8 cellular contexts compared by ENCODE assay signal in the genomic region with DNA sequence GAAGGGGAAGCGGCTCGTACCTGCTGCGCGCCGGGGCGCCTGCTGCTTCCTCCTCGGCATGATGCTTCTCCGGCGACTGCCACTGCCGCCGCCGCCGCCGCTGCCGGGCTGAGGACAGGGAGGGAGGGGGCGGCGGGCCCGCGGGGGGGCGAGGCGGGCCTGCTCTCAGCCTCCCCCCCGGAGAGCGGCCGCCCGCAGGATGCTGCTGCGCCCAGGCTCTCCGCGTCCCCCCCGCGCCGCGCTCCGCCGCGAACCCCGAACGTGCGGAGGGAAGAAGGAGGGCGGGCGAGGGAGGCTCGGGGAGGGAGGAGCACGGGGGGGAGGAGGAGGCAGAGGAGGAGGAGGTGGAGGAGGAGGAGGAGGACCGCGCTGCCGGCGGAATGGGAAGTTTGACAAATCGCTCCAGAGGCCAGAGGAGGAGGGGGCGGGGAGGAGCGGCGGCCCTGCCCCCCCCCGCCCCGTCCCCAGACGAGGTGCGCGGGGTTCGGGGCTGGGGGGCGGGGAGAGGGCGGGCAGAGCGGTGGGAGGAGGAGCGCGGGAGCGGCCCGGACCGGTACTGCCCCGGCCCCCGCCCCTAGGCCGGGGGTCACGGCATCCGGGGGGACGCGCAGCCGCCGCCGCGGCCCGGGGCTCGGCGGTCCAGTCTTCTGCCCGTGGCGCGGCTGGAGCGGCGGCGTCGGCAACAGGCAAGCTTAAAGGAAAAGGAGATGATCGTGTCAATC. TPM values are rescaled to one million over a fixed set of nuclear protein-coding genes. Genes with fewer than 3 reads are reported as not detected.
DNase-seq lines count a peak whose midpoint lies in the region; ATAC-seq lines count a peak whose summit lies in the region.

A gene with protein sequence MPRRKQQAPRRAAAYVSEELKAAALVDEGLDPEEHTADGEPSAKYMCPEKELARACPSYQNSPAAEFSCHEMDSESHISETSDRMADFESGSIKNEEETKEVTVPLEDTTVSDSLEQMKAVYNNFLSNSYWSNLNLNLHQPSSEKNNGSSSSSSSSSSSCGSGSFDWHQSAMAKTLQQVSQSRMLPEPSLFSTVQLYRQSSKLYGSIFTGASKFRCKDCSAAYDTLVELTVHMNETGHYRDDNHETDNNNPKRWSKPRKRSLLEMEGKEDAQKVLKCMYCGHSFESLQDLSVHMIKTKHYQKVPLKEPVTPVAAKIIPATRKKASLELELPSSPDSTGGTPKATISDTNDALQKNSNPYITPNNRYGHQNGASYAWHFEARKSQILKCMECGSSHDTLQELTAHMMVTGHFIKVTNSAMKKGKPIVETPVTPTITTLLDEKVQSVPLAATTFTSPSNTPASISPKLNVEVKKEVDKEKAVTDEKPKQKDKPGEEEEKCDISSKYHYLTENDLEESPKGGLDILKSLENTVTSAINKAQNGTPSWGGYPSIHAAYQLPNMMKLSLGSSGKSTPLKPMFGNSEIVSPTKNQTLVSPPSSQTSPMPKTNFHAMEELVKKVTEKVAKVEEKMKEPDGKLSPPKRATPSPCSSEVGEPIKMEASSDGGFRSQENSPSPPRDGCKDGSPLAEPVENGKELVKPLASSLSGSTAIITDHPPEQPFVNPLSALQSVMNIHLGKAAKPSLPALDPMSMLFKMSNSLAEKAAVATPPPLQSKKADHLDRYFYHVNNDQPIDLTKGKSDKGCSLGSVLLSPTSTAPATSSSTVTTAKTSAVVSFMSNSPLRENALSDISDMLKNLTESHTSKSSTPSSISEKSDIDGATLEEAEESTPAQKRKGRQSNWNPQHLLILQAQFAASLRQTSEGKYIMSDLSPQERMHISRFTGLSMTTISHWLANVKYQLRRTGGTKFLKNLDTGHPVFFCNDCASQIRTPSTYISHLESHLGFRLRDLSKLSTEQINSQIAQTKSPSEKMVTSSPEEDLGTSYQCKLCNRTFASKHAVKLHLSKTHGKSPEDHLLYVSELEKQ (minus strand): TSS at position 277 of the 722 bp plus-strand sequence. CDS start 217 bp downstream, at position 60.

- no peaks in the 10 kb centered on the region for H3K9me3 Mint-ChIP-seq in activated naive CD8-positive, alpha-beta T cell treated with anti-CD3 and anti-CD28 coated beads, Interleukin-2, amount 10 ng/mL, durations not matched to agents 7 days and 5 days

- DNase-seq in D341Med (ENCODE audit: low spot score) (peak; percentile 83), NOMO-1 (lab: John Stamatoyannopoulos, UW; ENCODE audit: unreplicated experiment in 2 of 2) (peak; percentile 69 to 70), Right ventricle myocardium superior (peak; percentile 89), occipital lobe (lab: John Stamatoyannopoulos, UW) (peak; percentile 65), NCI-H2196 (lab: John Stamatoyannopoulos, UW; ENCODE audit: unreplicated experiment) (no peak), COLO829 (ENCODE audit: low spot score) (no peak)
- peak; percentile 72 for DNase-seq in activated naive CD8-positive, alpha-beta T cell treated with anti-CD3 and anti-CD28 coated beads, Interleukin-2, amount 10 ng/mL, durations not matched to agents 7 days and 5 days

- intact Hi-C loops in Right ventricle myocardium superior (cut with DNase I): no loop called here

- peak; percentile 60 for ATAC-seq in activated naive CD8-positive, alpha-beta T cell treated with anti-CD3 and anti-CD28 coated beads, Interleukin-2, amount 10 ng/mL, durations not matched to agents 7 days and 5 days (ENCODE audit: low read depth)
- ATAC-seq in Right ventricle myocardium superior (ENCODE audit: poor library complexity): peak; percentile 80
- ATAC-seq in HG03565 (IDR thresholded peaks at IDR 0.05; ENCODE audit: unreplicated experiment): no peak

- peaks cover 68% of the 10 kb centered on the region for H3K27me3 Mint-ChIP-seq in activated naive CD8-positive, alpha-beta T cell treated with anti-CD3 and anti-CD28 coated beads, Interleukin-2, amount 10 ng/mL, durations not matched to agents 7 days and 5 days

- peak within 1 kb of the TSS; percentile 79 for H3K4me3 Mint-ChIP-seq in activated naive CD8-positive, alpha-beta T cell treated with anti-CD3 and anti-CD28 coated beads, Interleukin-2, amount 10 ng/mL, durations not matched to agents 7 days and 5 days

- POLR2A ChIA-PET in activated naive CD8-positive, alpha-beta T cell treated with anti-CD3 and anti-CD28 coated beads, Interleukin-2, amount 10 ng/mL, durations not matched to agents 7 days and 5 days (lab: Charles Lee): interaction anchor here (1.2 kb wide), 1 partner anchor 129 kb away, joined by 3 read pairs; no protein-coding TSS in a partner anchor

- H3K4me1 Mint-ChIP-seq in activated naive CD8-positive, alpha-beta T cell treated with anti-CD3 and anti-CD28 coated beads, Interleukin-2, amount 10 ng/mL, durations not matched to agents 7 days and 5 days: peaks cover 10% of the 10 kb centered on the region

- H3K27ac Mint-ChIP-seq in activated naive CD8-positive, alpha-beta T cell treated with anti-CD3 and anti-CD28 coated beads, Interleukin-2, amount 10 ng/mL, durations not matched to agents 7 days and 5 days: no peak within 1 kb of the TSS

- H3K36me3 Mint-ChIP-seq in activated naive CD8-positive, alpha-beta T cell treated with anti-CD3 and anti-CD28 coated beads, Interleukin-2, amount 10 ng/mL, durations not matched to agents 7 days and 5 days: peaks cover 2% of the 10 kb centered on the region

RNA-seq across cellular contexts. Expression of the gene that starts here (rescaled TPM):
- total RNA-seq in activated naive CD8-positive, alpha-beta T cell treated with anti-CD3 and anti-CD28 coated beads, Interleukin-2, amount 10 ng/mL, durations not matched to agents 7 days and 5 days: under 1 TPM; 0.45 to 1.00 TPM
- total RNA-seq in Right ventricle myocardium superior (3.1 TPM), occipital lobe (18.6 TPM)

Comparison
In these comparisons a context has a peak if more than half of its experiments do, and no peak if none do; other contexts are left out.
1. Peak in DNase-seq and ATAC-seq in activated naive CD8-positive, alpha-beta T cell treated with anti-CD3 and anti-CD28 coated beads, Interleukin-2, amount 10 ng/mL, durations not matched to agents 7 days and 5 days; RNA of the gene not detected or under 1 TPM.
2. DNase-seq: peak in D341Med (single experiment), NOMO-1 (2 of 2), Right ventricle myocardium superior (single experiment) and occipital lobe (single experiment); none in NCI-H2196 (single experiment) and COLO829 (single experiment).